Comparison of ENCODE assay signal across 1 cellular context in genomic region chr11:59216654-59217640, GRCh38.
TF ChIP-seq lines count a peak whose summit lies in the region.

No MANE protein-coding gene starts in this region.

TF ChIP-seq in GM12878, 131 proteins besides CTCF, POLR2A, EP300 and RAD21 (continued from another document and continues in another):
- no peak for TF ChIP-seq RFX5 (IDR thresholded peaks at IDR 0.05; ENCODE audit: low read depth, low read length)
- TF ChIP-seq JUNB (IDR thresholded peaks at IDR 0.05) = peak; percentile 97
- TF ChIP-seq ATF3 (IDR thresholded peaks at IDR 0.05; ENCODE audit: borderline replicate concordance, extremely low read depth, low read depth, low read length) = no peak
- TF ChIP-seq YY1 (IDR thresholded peaks at IDR 0.05; ENCODE audit: low read depth, low read length) = peak; percentile 74
- TF ChIP-seq NRF1 (conservative IDR thresholded peaks at IDR 0.05; ENCODE audit: low read depth, low read length) = no peak
- TF ChIP-seq KAT2A (conservative IDR thresholded peaks at IDR 0.05; ENCODE audit: control insufficient read depth, low read depth, low read length) = no peak
- peak; percentile 95 for TF ChIP-seq ATF7 (IDR thresholded peaks at IDR 0.05; ENCODE audit: low read depth)
- peak; percentile 97 for TF ChIP-seq POU2F2 (IDR thresholded peaks at IDR 0.05; ENCODE audit: borderline replicate concordance, low read depth, low read length)
- no peak for TF ChIP-seq RBBP5 (conservative IDR thresholded peaks at IDR 0.05)
- no peak for TF ChIP-seq NR2C2 (IDR thresholded peaks at IDR 0.05; ENCODE audit: borderline replicate concordance, control insufficient read depth, insufficient read length, low read depth)
- TF ChIP-seq BMI1 (IDR thresholded peaks at IDR 0.05; ENCODE audit: borderline replicate concordance) = peak; percentile 93
- peak; percentile 48 for TF ChIP-seq ZNF217 (IDR thresholded peaks at IDR 0.05)
- TF ChIP-seq MTA3 (IDR thresholded peaks at IDR 0.05; ENCODE audit: borderline replicate concordance, low read length) = peak; percentile 98
- peak; percentile 99 for TF ChIP-seq TCF3 (IDR thresholded peaks at IDR 0.05; ENCODE audit: borderline replicate concordance, insufficient read depth, low read depth, low read length)
- TF ChIP-seq PAX8 (IDR thresholded peaks at IDR 0.05) = no peak
- no peak for TF ChIP-seq CHD1 (IDR thresholded peaks at IDR 0.05; ENCODE audit: low read depth, low read length)
- peak; percentile 96 for TF ChIP-seq SMAD1 (IDR thresholded peaks at IDR 0.05; ENCODE audit: low read depth, partially characterized antibody)
- peak; percentile 100 for TF ChIP-seq IKZF2 (IDR thresholded peaks at IDR 0.05)
- TF ChIP-seq MYC (IDR thresholded peaks at IDR 0.05; ENCODE audit: insufficient read depth, insufficient read length, insufficient replicate concordance, low read length, severe bottlenecking) = no peak
- TF ChIP-seq NR2F1 (conservative IDR thresholded peaks at IDR 0.05) = peak; percentile 98
- TF ChIP-seq CHD2 (IDR thresholded peaks at IDR 0.05; ENCODE audit: borderline replicate concordance, low read depth, low read length) = peak; percentile 90
- TF ChIP-seq ZNF274 (IDR thresholded peaks at IDR 0.05; ENCODE audit: insufficient read depth, insufficient read length) = no peak
- peak; percentile 80; the same call in 1 of the 2 replicates for TF ChIP-seq MXI1 (IDR thresholded peaks at IDR 0.05; ENCODE audit: low read depth, low read length)
- TF ChIP-seq ZNF384 (IDR thresholded peaks at IDR 0.05; ENCODE audit: borderline replicate concordance, low read depth, low read length) = 0 out of 2 replicates have a peak, but pooled peaks have one; percentile 5
- no peak for TF ChIP-seq ZZZ3 (IDR thresholded peaks at IDR 0.05; ENCODE audit: control insufficient read depth, insufficient read length, low read depth)
- TF ChIP-seq WRNIP1 (IDR thresholded peaks at IDR 0.05; ENCODE audit: borderline replicate concordance, low read depth, low read length) = no peak
- no peak for TF ChIP-seq CBX3 (IDR thresholded peaks at IDR 0.05; ENCODE audit: borderline replicate concordance, low read depth)
- TF ChIP-seq KDM1A (IDR thresholded peaks at IDR 0.05; ENCODE audit: borderline replicate concordance) = no peak
- TF ChIP-seq CBFB (IDR thresholded peaks at IDR 0.05; ENCODE audit: low read depth) = peak; percentile 96
- 0 out of 2 replicates have a peak, but pooled peaks have one; percentile 33 for TF ChIP-seq STAT1 (conservative IDR thresholded peaks at IDR 0.05)
- peak; percentile 65; the same call in 1 of the 2 replicates for TF ChIP-seq POLR2AphosphoS5 (IDR thresholded peaks at IDR 0.05; ENCODE audit: low read length)
- peak; percentile 86 for TF ChIP-seq MEF2A (IDR thresholded peaks at IDR 0.05; ENCODE audit: insufficient read depth, low read depth, low read length)
- no peak for TF ChIP-seq ZNF207 (IDR thresholded peaks at IDR 0.05; ENCODE audit: borderline replicate concordance)
- TF ChIP-seq SRF (IDR thresholded peaks at IDR 0.05; ENCODE audit: low read depth in 2 of 2, low read length in 2 of 2) = peak in 1 of 2 experiments; percentile 83; a peak in 2 of 4 replicates
- TF ChIP-seq IKZF1 (conservative IDR thresholded peaks at IDR 0.05) = peak; percentile 99
- TF ChIP-seq MTA2 (IDR thresholded peaks at IDR 0.05; ENCODE audit: low read depth) = peak; percentile 98
- peak; percentile 91 for TF ChIP-seq MLLT1 (IDR thresholded peaks at IDR 0.05)
- peak; percentile 99 for TF ChIP-seq ZBED1 (IDR thresholded peaks at IDR 0.05; ENCODE audit: borderline replicate concordance)
- no peak for TF ChIP-seq YBX1 (IDR thresholded peaks at IDR 0.05)
- no peak for TF ChIP-seq CEBPZ (IDR thresholded peaks at IDR 0.05; ENCODE audit: low read depth, low read length)
- peak in 1 of 2 experiments; percentile 95; a peak in 1 of 4 replicates for TF ChIP-seq CEBPB (IDR thresholded peaks at IDR 0.05; ENCODE audit: borderline replicate concordance in 1 of 2, low read depth in 2 of 2, low read length in 2 of 2)
- TF ChIP-seq ESRRA (IDR thresholded peaks at IDR 0.05; ENCODE audit: low read length) = no peak
- peak; percentile 99 for TF ChIP-seq RELB (IDR thresholded peaks at IDR 0.05; ENCODE audit: low read depth)
- no peak for TF ChIP-seq HCFC1 (IDR thresholded peaks at IDR 0.05; ENCODE audit: low read length)
- no peak for TF ChIP-seq FOXK2 (IDR thresholded peaks at IDR 0.05)
- TF ChIP-seq E2F4 (IDR thresholded peaks at IDR 0.05; ENCODE audit: low read depth, low read length) = 0 out of 2 replicates have a peak, but pooled peaks have one; percentile 41
- no peak for TF ChIP-seq NR2C1 (IDR thresholded peaks at IDR 0.05)
- TF ChIP-seq NFIC (IDR thresholded peaks at IDR 0.05; ENCODE audit: low read depth, low read length) = peak; percentile 100
- no peak for TF ChIP-seq MAX (IDR thresholded peaks at IDR 0.05; ENCODE audit: low read depth, low read length)
- TF ChIP-seq IRF4 (IDR thresholded peaks at IDR 0.05; ENCODE audit: low read depth, low read length) = peak; percentile 98
- TF ChIP-seq BRCA1 (IDR thresholded peaks at IDR 0.05; ENCODE audit: low read depth, low read length) = no peak
- peak; percentile 96 for TF ChIP-seq CBX5 (IDR thresholded peaks at IDR 0.05; ENCODE audit: low read depth)
- no peak for TF ChIP-seq SUZ12 (IDR thresholded peaks at IDR 0.05; ENCODE audit: unreplicated experiment)
- no peak for TF ChIP-seq NFXL1 (IDR thresholded peaks at IDR 0.05; ENCODE audit: borderline replicate concordance)
- peak; percentile 93 for TF ChIP-seq BCL3 (IDR thresholded peaks at IDR 0.05; ENCODE audit: borderline replicate concordance, insufficient read depth, low read depth, low read length, poor library complexity, severe bottlenecking)
- peak; percentile 83 for TF ChIP-seq SP1 (IDR thresholded peaks at IDR 0.05; ENCODE audit: low read depth, low read length)
- peak; percentile 99 for TF ChIP-seq TCF12 (IDR thresholded peaks at IDR 0.05; ENCODE audit: low read depth, low read length)
- peak; percentile 99 for TF ChIP-seq ATF2 (IDR thresholded peaks at IDR 0.05; ENCODE audit: low read length)
- peak; percentile 78 for TF ChIP-seq E2F8 (IDR thresholded peaks at IDR 0.05; ENCODE audit: low read depth, partially characterized antibody)
- TF ChIP-seq POLR2AphosphoS2 (IDR thresholded peaks at IDR 0.05; ENCODE audit: low read depth, low read length) = no peak
- no peak; the same call in 1 of the 2 replicates for TF ChIP-seq SREBF2 (IDR thresholded peaks at IDR 0.05; ENCODE audit: low read length)
- peak; percentile 85 for TF ChIP-seq PML (IDR thresholded peaks at IDR 0.05; ENCODE audit: low read length)
- TF ChIP-seq SMAD5 (IDR thresholded peaks at IDR 0.05; ENCODE audit: low read depth) = no peak
- TF ChIP-seq HDAC6 (IDR thresholded peaks at IDR 0.05; ENCODE audit: unreplicated experiment) = no peak
